In the genomic region with DNA sequence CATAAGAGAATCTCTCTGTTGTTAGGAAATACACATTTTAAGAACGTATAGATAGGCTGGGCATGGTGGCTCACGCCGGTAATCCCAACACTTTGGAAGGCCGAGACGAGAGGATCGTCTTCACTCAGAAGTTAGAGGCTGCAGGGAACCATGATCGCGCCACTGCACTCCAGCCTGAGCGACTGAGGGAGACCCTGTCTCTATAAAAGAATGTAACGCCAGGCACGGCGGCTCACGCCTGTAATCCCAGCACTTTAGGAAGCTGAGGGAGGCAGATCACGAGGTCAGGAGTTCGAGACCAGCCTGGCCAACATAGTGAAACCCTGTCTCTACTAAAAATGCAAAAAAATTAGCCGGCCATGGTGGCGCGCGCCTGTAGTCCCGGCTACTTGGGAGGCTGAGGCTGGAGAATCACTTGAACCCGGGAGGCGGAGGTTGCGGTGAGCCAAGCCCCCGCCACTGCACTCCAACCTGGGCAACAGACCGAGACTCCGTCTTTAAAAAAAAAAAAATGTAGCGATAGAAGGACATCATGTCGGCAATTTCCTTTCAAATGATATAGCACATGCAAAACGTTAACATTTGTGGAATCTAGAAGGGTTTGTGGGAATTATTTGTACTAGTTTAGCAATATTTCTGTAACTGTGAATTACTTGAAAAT, we compare ENCODE assay signal across 8 cellular contexts. TPM values are rescaled to one million over a fixed set of nuclear protein-coding genes. Genes with fewer than 3 reads are reported as not detected.
DNase-seq lines count a peak whose midpoint lies in the region; ATAC-seq and TF ChIP-seq lines count a peak whose summit lies in the region.

No MANE protein-coding gene starts in this region.

- DNase-seq in HFF-Myc (ENCODE audit: extremely low read depth, low read depth) (no peak), iPS DF 6.9 (ENCODE audit: low read depth, low spot score) (no peak), spleen (peak; percentile 83), HPDE6-E6E7 (ENCODE audit: extremely low spot score) (no peak), NCI-H1417 treated with DMSO at 0.1 percent for 48 hours (lab: John Stamatoyannopoulos, UW) (no peak), NCI-H1105 (lab: John Stamatoyannopoulos, UW) (no peak)

- peak overlapping the region; percentile 92 for H3K27ac Mint-ChIP-seq in activated T-helper 17 cell treated with anti-CD3 and anti-CD28 coated beads, Interleukin-2, amount 50 U/mL, for 72 hours

- no peaks in the 10 kb centered on the region for H3K27me3 Mint-ChIP-seq in activated T-helper 17 cell treated with anti-CD3 and anti-CD28 coated beads, Interleukin-2, amount 50 U/mL, for 72 hours

- H3K27me3 ChIP-seq in iPS DF 6.9 (ENCODE audit: control insufficient read depth, insufficient read depth, low read length) (no peaks in the 10 kb centered on the region), spleen (replicated peaks in 1 of 7) (no peaks in the 10 kb centered on the region)

- peak overlapping the region; percentile 91 for H3K4me3 Mint-ChIP-seq in activated T-helper 17 cell treated with anti-CD3 and anti-CD28 coated beads, Interleukin-2, amount 50 U/mL, for 72 hours

- intact Hi-C loops in spleen (cut with DNase I; ENCODE audit: low total_unique reads): loop anchor here (10.0 kb wide), 2 partner anchors 68 to 142 kb away; partner anchors contain the start of gene ZNF621

- no peaks in the 10 kb centered on the region for H3K9me3 Mint-ChIP-seq in activated T-helper 17 cell treated with anti-CD3 and anti-CD28 coated beads, Interleukin-2, amount 50 U/mL, for 72 hours

- TF ChIP-seq CTCF in HFF-Myc (IDR thresholded peaks at IDR 0.05; ENCODE audit: low read depth, low read length, missing control alignments) (no peak), spleen (IDR thresholded peaks at IDR 0.05 in 8 of 11, conservative IDR thresholded peaks at IDR 0.05 in 3 of 11) (no peak)

- TF ChIP-seq POLR2A in spleen (IDR thresholded peaks at IDR 0.05): no peak

- peaks cover 49% of the 10 kb centered on the region for H3K36me3 Mint-ChIP-seq in activated T-helper 17 cell treated with anti-CD3 and anti-CD28 coated beads, Interleukin-2, amount 50 U/mL, for 72 hours (ENCODE audit: low read depth)

- H3K4me3 ChIP-seq in HFF-Myc (replicated peaks; ENCODE audit: low read depth, low read length) (peak overlapping the region; percentile 96), iPS DF 6.9 (ENCODE audit: low read length) (peak overlapping the region; percentile 81; the same call in 1 of the 2 replicates), spleen (peak overlapping the region; percentile 66 to 99 (median 90))

- H3K9me3 ChIP-seq in iPS DF 6.9 (ENCODE audit: control insufficient read depth, insufficient read depth, low read length) (no peaks in the 10 kb centered on the region), spleen (no peaks in the 10 kb centered on the region)

- ATAC-seq in activated T-helper 17 cell treated with anti-CD3 and anti-CD28 coated beads, Interleukin-2, amount 50 U/mL, for 72 hours (replicated peaks): no peak
- ATAC-seq in HG02798 (IDR thresholded peaks at IDR 0.05; ENCODE audit: poor library complexity, unreplicated experiment): no peak

- H3K27ac ChIP-seq in iPS DF 6.9 (ENCODE audit: low read length) (no peak overlapping the region), spleen (peak overlapping the region; percentile 86 to 93 (median 90))

- H3K4me1 ChIP-seq in iPS DF 6.9 (ENCODE audit: control insufficient read depth, insufficient read depth, low read length): no peaks in the 10 kb centered on the region
- H3K4me1 ChIP-seq in spleen: peaks cover 25 to 76% (median 49%) of the 10 kb centered on the region in 6 donors

- H3K36me3 ChIP-seq in iPS DF 6.9 (ENCODE audit: control insufficient read depth, insufficient read depth, low read length) (peaks cover 7% of the 10 kb centered on the region; the same call in 1 of the 2 replicates), spleen (peaks cover 0 to 33% (median 32%) of the 10 kb centered on the region in 6 donors)

- no CpG with 5 or more reads among the region's 29 CpGs for WGBS in iPS DF 6.9 (ENCODE audit: insufficient coverage, insufficient read length)
- 49 to 57% (median 53%) methylated on average over 29 of the region's 29 CpGs for WGBS in spleen, 5 donors

- peaks cover 18% of the 10 kb centered on the region for H3K4me1 Mint-ChIP-seq in activated T-helper 17 cell treated with anti-CD3 and anti-CD28 coated beads, Interleukin-2, amount 50 U/mL, for 72 hours

RNA-seq across cellular contexts. Expression of gene RPL14, which starts 0.7 kb away (rescaled TPM):
- total RNA-seq in activated T-helper 17 cell treated with anti-CD3 and anti-CD28 coated beads, Interleukin-2, amount 50 U/mL, for 72 hours: 1,000 to 10,000 TPM; 2,493 to 3,227 TPM
- 1,000 to 10,000 TPM in 4 of 7 donors, 100 to 1,000 TPM in 3; 292 to 1,528 (median 1,249) TPM for total RNA-seq in spleen
- polyA plus RNA-seq in spleen: 1,000 to 10,000 TPM; 1,406 to 2,856 (median 2,495) TPM

RNA-seq across cellular contexts. Expression of gene ZNF619, which starts 20.5 kb away (rescaled TPM):
- 1 to 10 TPM; 1.5 to 2.5 TPM for total RNA-seq in activated T-helper 17 cell treated with anti-CD3 and anti-CD28 coated beads, Interleukin-2, amount 50 U/mL, for 72 hours
- total RNA-seq in spleen: 10 to 100 TPM in 6 of 7 donors, 1 to 10 TPM in 1; 8.5 to 20.3 (median 12.8) TPM
- polyA plus RNA-seq in spleen: 1 to 10 TPM in 2 of 3 donors, under 1 TPM in 1; 0.89 to 2.4 (median 1.0) TPM

RNA-seq across cellular contexts. Expression of gene ZNF620, which starts 49.4 kb away (rescaled TPM):
- 1 to 10 TPM; 2.3 to 3.6 TPM for total RNA-seq in activated T-helper 17 cell treated with anti-CD3 and anti-CD28 coated beads, Interleukin-2, amount 50 U/mL, for 72 hours
- total RNA-seq in spleen: 1 to 10 TPM; 1.8 to 7.4 (median 5.9) TPM
- polyA plus RNA-seq in spleen: 1 to 10 TPM; 1.2 to 2.4 (median 1.9) TPM
